ENCODE assay signal across 9 cellular contexts in the genomic region with DNA sequence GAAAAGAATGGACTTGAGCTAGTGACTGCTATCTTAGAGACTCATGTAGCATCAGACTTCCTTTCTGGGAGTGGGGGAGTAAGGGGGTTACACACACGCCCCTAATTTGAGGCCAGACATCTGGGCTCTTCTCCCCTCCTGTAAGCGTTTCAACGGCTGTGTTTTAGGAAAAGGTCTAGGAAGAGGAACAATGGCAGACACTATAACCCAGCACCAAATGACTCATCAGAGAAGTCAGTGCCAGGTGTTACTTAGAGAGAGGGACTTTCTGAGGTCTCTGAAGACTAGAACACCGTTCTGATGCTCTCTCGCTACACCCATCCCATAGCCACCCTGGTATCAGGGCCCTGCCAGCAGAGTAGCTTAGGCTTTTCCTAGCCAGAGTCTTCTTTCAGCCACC.
DNase-seq lines count a peak whose midpoint lies in the region; ATAC-seq and FAIRE-seq lines count a peak whose summit lies in the region.
"Had no signal": no experiment of that assay in that cellular context is flagged by ENCODE, and none has a peak within 500 bp of the region (broad histone marks: within the 10 kb centered on the region; RNA-seq: fewer than 3 reads in every experiment).

No MANE protein-coding gene starts in this region.

- no peak for DNase-seq in activated effector memory CD4-positive, alpha-beta T cell treated with Interleukin-2 at 50 U/mL for 16 hours
- no peak for DNase-seq in central memory CD4-positive, alpha-beta T cell
- no peak for DNase-seq in activated CD4-positive, alpha-beta T cell treated with anti-CD3 and anti-CD28 coated beads, Interleukin-2, amount 50 U/mL, for 1 hour
- DNase-seq in frontal cortex (ENCODE audit: low spot score in 2 of 2), result no peak
- DNase-seq: DMS79 treated with DMSO at 0.1 percent for 48 hours had no signal

- FAIRE-seq in frontal cortex (lab: Jason Lieb, UNC), result no peak

- ATAC-seq in GM18508 (IDR thresholded peaks at IDR 0.05; ENCODE audit: insufficient read depth, unreplicated experiment) (peak; percentile 98), GM21529 (IDR thresholded peaks at IDR 0.05; ENCODE audit: unreplicated experiment) (peak; percentile 98), HG03432 (IDR thresholded peaks at IDR 0.05; ENCODE audit: unreplicated experiment) (peak; percentile 98), esophagus mucosa (peak; percentile 26)

Comparison
In these comparisons a context has a peak if more than half of its experiments do, and no peak if none do; other contexts are left out.
1. ATAC-seq: peak in every context shown above with its lines; median percentile 98 in GM18508; 98 in GM21529; 98 in HG03432; 26 in esophagus mucosa.